In genomic region chr16:53898993-53899392, GRCh38 we compare ENCODE assay signal across 27 cellular contexts.
A peak's percentile ranks its signal among the peaks of the same experiment; 100 is the strongest.
DNase-seq lines count a peak whose midpoint lies in the region; ATAC-seq and TF ChIP-seq lines count a peak whose summit lies in the region.
"Had no signal": no experiment of that assay in that cellular context is flagged by ENCODE, and none has a peak within 500 bp of the region (broad histone marks: within the 10 kb centered on the region; RNA-seq: fewer than 3 reads in every experiment).

No MANE protein-coding gene starts in this region.

- H3K9me3 ChIP-seq in Caco-2 (no peaks in the 10 kb centered on the region), adipocyte (ENCODE audit: control insufficient read depth, low read length) (no peaks in the 10 kb centered on the region)
- H3K9me3 ChIP-seq: Peyer's patch, thoracic aorta, uterus had no signal

- BruUV-seq in Caco-2 (replicated peaks; lab: Mats Ljungman, UMichigan) = no TSS peak

- intact Hi-C loops in Caco-2 (cut with micrococcal nuclease; ENCODE audit: unreplicated experiment) (loop anchor here (1.0 to 10.0 kb wide), 5 partner anchors 18 to 916 kb away; no protein-coding TSS in a partner anchor), dorsolateral prefrontal cortex (cut with DNase I) (loop anchor here in 1 of 2 donors (10.0 kb wide), 2 partner anchors 124 to 1026 kb away; no protein-coding TSS in a partner anchor)

- TF ChIP-seq CTCF in Caco-2 (IDR thresholded peaks at IDR 0.05; ENCODE audit: insufficient read depth in 1 of 2, low read depth in 1 of 2, low read length in 1 of 2, severe bottlenecking in 1 of 2, unreplicated experiment in 1 of 2) = no peak
- TF ChIP-seq CTCF in fibroblast of pulmonary artery (IDR thresholded peaks at IDR 0.05; ENCODE audit: low read length, missing control alignments) = no peak
- no peak for TF ChIP-seq CTCF in omental fat pad (IDR thresholded peaks at IDR 0.05)
- TF ChIP-seq CTCF in dorsolateral prefrontal cortex (IDR thresholded peaks at IDR 0.05 in 54 of 56, conservative IDR thresholded peaks at IDR 0.05 in 2 of 56; ENCODE audit: low read depth in 1 of 56, partially characterized antibody in 56 of 56) = no peak

- no peaks in the 10 kb centered on the region for H3K9me3 Mint-ChIP-seq in Caco-2 (ENCODE audit: unreplicated experiment)
- H3K9me3 Mint-ChIP-seq: activated CD4-positive, alpha-beta memory T cell treated with anti-CD3 and anti-CD28 coated beads for 36 hours; activated naive CD4-positive, alpha-beta T cell treated with anti-CD3 and anti-CD28 coated beads, Interleukin-2, amount 10 ng/mL, durations not matched to agents 7 days and 5 days; CD8-positive, alpha-beta T cell; dendritic cell treated with granulocyte-macrophage colony-stimulating factor and Interleukin-4, amounts not matched to agents 40 ng/mL and 50 ng/mL, for 4 days; IgD-negative memory B cell; memory B cell; stimulated activated naive CD8-positive, alpha-beta T cell treated with anti-CD3 and anti-CD28 coated beads, Interleukin-15, Interleukin-2, amounts not matched to agents 100 ng/mL and 50 ng/mL, for 24 hours had no signal

- DNase-seq in Caco-2 (peak in 1 of 2 experiments; percentile 41), adipocyte (ENCODE audit: low read depth) (peak; percentile 74), fibroblast of pulmonary artery (ENCODE audit: low read depth) (peak; percentile 32), omental fat pad (ENCODE audit: low spot score) (no peak), dorsolateral prefrontal cortex (no peak), Ammon's horn (ENCODE audit: low spot score) (no peak), HEK293T (ENCODE audit: extremely low spot score) (no peak), retina (no peak)
- DNase-seq: activated CD4-positive, alpha-beta memory T cell treated with anti-CD3 and anti-CD28 coated beads for 36 hours; activated CD8-positive, alpha-beta memory T cell treated with anti-CD3 and anti-CD28 coated beads, Interleukin-2, amount 50 U/mL, for 48 hours; activated naive CD4-positive, alpha-beta T cell treated with anti-CD3 and anti-CD28 coated beads, Interleukin-2, amount 10 ng/mL, durations not matched to agents 7 days and 5 days; amygdala; CD8-positive, alpha-beta T cell; H7; NCI-H1105 treated with DMSO at 0.1 percent for 48 hours; NCI-H1930; NCI-H526 treated with DMSO at 0.1 percent for 48 hours; Peyer's patch; uterus had no signal

- H3K27me3 Mint-ChIP-seq in Caco-2 (ENCODE audit: insufficient read depth, unreplicated experiment) = no peaks in the 10 kb centered on the region
- H3K27me3 Mint-ChIP-seq: activated CD4-positive, alpha-beta memory T cell treated with anti-CD3 and anti-CD28 coated beads for 36 hours; activated naive CD4-positive, alpha-beta T cell treated with anti-CD3 and anti-CD28 coated beads, Interleukin-2, amount 10 ng/mL, durations not matched to agents 7 days and 5 days; dendritic cell treated with granulocyte-macrophage colony-stimulating factor and Interleukin-4, amounts not matched to agents 40 ng/mL and 50 ng/mL, for 4 days; IgD-negative memory B cell; memory B cell; stimulated activated naive CD8-positive, alpha-beta T cell treated with anti-CD3 and anti-CD28 coated beads, Interleukin-15, Interleukin-2, amounts not matched to agents 100 ng/mL and 50 ng/mL, for 24 hours had no signal

- no peaks in the 10 kb centered on the region for H3K27me3 ChIP-seq in Caco-2 (replicated peaks; ENCODE audit: control insufficient read depth, insufficient read depth, low read length)
- no peaks in the 10 kb centered on the region for H3K27me3 ChIP-seq in adipocyte (replicated peaks; ENCODE audit: control insufficient read depth, insufficient read depth, low read length)
- no peaks in the 10 kb centered on the region for H3K27me3 ChIP-seq in dorsolateral prefrontal cortex
- H3K27me3 ChIP-seq: cardiac muscle cell, Peyer's patch, uterus had no signal

- H3K36me3 Mint-ChIP-seq in Caco-2 (ENCODE audit: insufficient read depth, unreplicated experiment) = no peaks in the 10 kb centered on the region
- H3K36me3 Mint-ChIP-seq: activated naive CD4-positive, alpha-beta T cell treated with anti-CD3 and anti-CD28 coated beads, Interleukin-2, amount 10 ng/mL, durations not matched to agents 7 days and 5 days had no signal

- no peaks in the 10 kb centered on the region for H3K36me3 ChIP-seq in Caco-2 (ENCODE audit: control insufficient read depth, insufficient read depth, low read length)
- peaks cover 4% of the 10 kb centered on the region for H3K36me3 ChIP-seq in adipocyte (ENCODE audit: control insufficient read depth, insufficient read depth, low read length, severe bottlenecking)
- H3K36me3 ChIP-seq: cardiac muscle cell, Peyer's patch, thoracic aorta, uterus had no signal

- POLR2A ChIA-PET in Caco-2 (lab: Charles Lee) (interaction anchor here (0.8 kb wide), 1 partner anchor 14 kb away, joined by 3 read pairs; no protein-coding TSS in a partner anchor), HEK293T (lab: Yijun Ruan, JAX) (no interaction called here)

- H3K4me3 Mint-ChIP-seq in Caco-2 (ENCODE audit: unreplicated experiment) = no peak overlapping the region
- H3K4me3 Mint-ChIP-seq: activated CD4-positive, alpha-beta memory T cell treated with anti-CD3 and anti-CD28 coated beads for 36 hours; activated naive CD4-positive, alpha-beta T cell treated with anti-CD3 and anti-CD28 coated beads, Interleukin-2, amount 10 ng/mL, durations not matched to agents 7 days and 5 days; CD8-positive, alpha-beta T cell; dendritic cell treated with granulocyte-macrophage colony-stimulating factor and Interleukin-4, amounts not matched to agents 40 ng/mL and 50 ng/mL, for 4 days; IgD-negative memory B cell; memory B cell; stimulated activated naive CD8-positive, alpha-beta T cell treated with anti-CD3 and anti-CD28 coated beads, Interleukin-15, Interleukin-2, amounts not matched to agents 100 ng/mL and 50 ng/mL, for 24 hours had no signal

- H3K4me3 ChIP-seq in Caco-2 (ENCODE audit: low read depth, low read length) = no peak overlapping the region
- H3K4me3 ChIP-seq in adipocyte (ENCODE audit: low read length) = no peak overlapping the region
- H3K4me3 ChIP-seq in fibroblast of pulmonary artery (replicated peaks; ENCODE audit: low read depth, low read length) = no peak overlapping the region
- no peak overlapping the region for H3K4me3 ChIP-seq in dorsolateral prefrontal cortex
- H3K4me3 ChIP-seq: cardiac muscle cell, Peyer's patch, skin epidermis, thoracic aorta, uterus had no signal

- peak; percentile 29 for ATAC-seq in omental fat pad (ENCODE audit: low FRiP score)
- ATAC-seq: activated CD4-positive, CD25-positive, alpha-beta regulatory T cell treated with anti-CD3 and anti-CD28 coated beads, Interleukin-2, amount 50 U/mL, for 24 hours; CD8-positive, alpha-beta T cell had no signal

- no peak overlapping the region for H3K9ac ChIP-seq in adipocyte (ENCODE audit: low read length)

- no peak overlapping the region for H3K27ac ChIP-seq in dorsolateral prefrontal cortex
- H3K27ac ChIP-seq: cardiac muscle cell, Peyer's patch, thoracic aorta, uterus had no signal

- peak overlapping the region; percentile 24 for H3K27ac Mint-ChIP-seq in Caco-2 (ENCODE audit: unreplicated experiment)
- H3K27ac Mint-ChIP-seq: activated CD4-positive, alpha-beta memory T cell treated with anti-CD3 and anti-CD28 coated beads for 36 hours; activated naive CD4-positive, alpha-beta T cell treated with anti-CD3 and anti-CD28 coated beads, Interleukin-2, amount 10 ng/mL, durations not matched to agents 7 days and 5 days; dendritic cell treated with granulocyte-macrophage colony-stimulating factor and Interleukin-4, amounts not matched to agents 40 ng/mL and 50 ng/mL, for 4 days; IgD-negative memory B cell; stimulated activated naive CD8-positive, alpha-beta T cell treated with anti-CD3 and anti-CD28 coated beads, Interleukin-15, Interleukin-2, amounts not matched to agents 100 ng/mL and 50 ng/mL, for 24 hours had no signal

- CTCF ChIA-PET in Caco-2 (lab: Charles Lee) (interaction anchor here (0.5 to 0.9 kb wide), 2 partner anchors 18 to 349 kb away, joined by 4 read pairs; no protein-coding TSS in a partner anchor), HEK293T (lab: Yijun Ruan, JAX) (no interaction called here)

- H3K4me1 ChIP-seq in Caco-2 (peaks cover 75% of the 10 kb centered on the region), adipocyte (ENCODE audit: control insufficient read depth, insufficient read depth, low read length) (peaks cover 33% of the 10 kb centered on the region)

- peaks cover 76% of the 10 kb centered on the region for H3K4me1 Mint-ChIP-seq in Caco-2 (ENCODE audit: low read depth, unreplicated experiment)

TF ChIP-seq in HEK293T, 16 proteins besides CTCF, POLR2A, EP300 and RAD21:
- TF ChIP-seq FOXA1 (IDR thresholded peaks at IDR 0.05) (no peak), NFRKB (IDR thresholded peaks at IDR 0.05) (no peak), L3MBTL2 (conservative IDR thresholded peaks at IDR 0.05) (no peak), SP1 (IDR thresholded peaks at IDR 0.05) (no peak), ARNT (IDR thresholded peaks at IDR 0.05) (no peak)
TF ChIP-seq in HEK293T: peak in this region for 0.

Comparison
In these comparisons a context has a peak if more than half of its experiments do, and no peak if none do; other contexts are left out.
1. DNase-seq: peak in adipocyte (single experiment) and fibroblast of pulmonary artery (single experiment); none in omental fat pad (single experiment), dorsolateral prefrontal cortex (0 of 10), Ammon's horn (single experiment), HEK293T (single experiment) and retina (single experiment).